In genomic region chr12:48988030-48988649, GRCh38 we compare ENCODE assay signal across 8 cellular contexts. TPM values are rescaled to one million over a fixed set of nuclear protein-coding genes. Genes with fewer than 3 reads are reported as not detected.
DNase-seq lines count a peak whose midpoint lies in the region; ATAC-seq and TF ChIP-seq lines count a peak whose summit lies in the region.

No MANE protein-coding gene starts in this region.

- peaks cover 7% of the 10 kb centered on the region for H3K4me1 Mint-ChIP-seq in activated CD4-positive, alpha-beta T cell treated with anti-CD3 and anti-CD28 coated beads, Interleukin-2, amount 10 ng/mL, durations not matched to agents 24 days and 14 days
- no peaks in the 10 kb centered on the region for H3K4me1 Mint-ChIP-seq in mesothelial cell of epicardium

- no peaks in the 10 kb centered on the region for H3K27me3 ChIP-seq in effector memory CD4-positive, alpha-beta T cell (replicated peaks; ENCODE audit: control insufficient read depth, insufficient read depth, low read length, poor library complexity, severe bottlenecking)

- no peaks in the 10 kb centered on the region for H3K36me3 ChIP-seq in effector memory CD4-positive, alpha-beta T cell (ENCODE audit: control insufficient read depth, insufficient read depth, low read length)

- peak; percentile 59 for ATAC-seq in stimulated activated naive CD8-positive, alpha-beta T cell treated with anti-CD3 and anti-CD28 coated beads, Interleukin-15, Interleukin-2, amounts not matched to agents 100 U/mL and 50 U/mL, for 24 hours
- no peak for ATAC-seq in HG02938 (IDR thresholded peaks at IDR 0.05; ENCODE audit: unreplicated experiment)

- DNase-seq in NOMO-1 (lab: John Stamatoyannopoulos, UW; ENCODE audit: unreplicated experiment in 2 of 2) (peak; percentile 33 to 46), NOMO-1 treated with dmso at 0.1 percent for 144 hours (lab: John Stamatoyannopoulos, UW; ENCODE audit: unreplicated experiment) (no peak), NCI-H128 (lab: John Stamatoyannopoulos, UW; ENCODE audit: unreplicated experiment) (peak; percentile 45), mesothelial cell of epicardium (ENCODE audit: low spot score in 2 of 2, unreplicated experiment in 2 of 2) (peak in 1 of 2 experiments; percentile 73)
- DNase-seq in activated CD4-positive, alpha-beta T cell treated with anti-CD3 and anti-CD28 coated beads, Interleukin-2, amount 10 ng/mL, durations not matched to agents 24 days and 14 days = peak; percentile 93
- peak; percentile 53 to 65 (median 59) for DNase-seq in effector memory CD4-positive, alpha-beta T cell
- peak; percentile 87 for DNase-seq in stimulated activated naive CD8-positive, alpha-beta T cell treated with anti-CD3 and anti-CD28 coated beads, Interleukin-15, Interleukin-2, amounts not matched to agents 100 U/mL and 50 U/mL, for 24 hours

- no peak overlapping the region for H3K4me3 ChIP-seq in effector memory CD4-positive, alpha-beta T cell (ENCODE audit: insufficient read depth, low read depth, low read length, poor library complexity, severe bottlenecking)

- intact Hi-C loops in activated CD4-positive, alpha-beta T cell treated with anti-CD3 and anti-CD28 coated beads, Interleukin-2, amount 10 ng/mL, durations not matched to agents 24 days and 14 days (cut with micrococcal nuclease) = loop anchor here (1.0 to 2.0 kb wide), 2 partner anchors 9 to 15 kb away; no protein-coding TSS in a partner anchor

- no peak overlapping the region for H3K27ac ChIP-seq in effector memory CD4-positive, alpha-beta T cell (ENCODE audit: insufficient read depth, low read length, poor library complexity, severe bottlenecking)

- H3K36me3 Mint-ChIP-seq in activated CD4-positive, alpha-beta T cell treated with anti-CD3 and anti-CD28 coated beads, Interleukin-2, amount 10 ng/mL, durations not matched to agents 24 days and 14 days (ENCODE audit: low read depth) = no peaks in the 10 kb centered on the region
- H3K36me3 Mint-ChIP-seq in mesothelial cell of epicardium = no peaks in the 10 kb centered on the region

- no peak overlapping the region for H3K27ac Mint-ChIP-seq in activated CD4-positive, alpha-beta T cell treated with anti-CD3 and anti-CD28 coated beads, Interleukin-2, amount 10 ng/mL, durations not matched to agents 24 days and 14 days
- no peak overlapping the region for H3K27ac Mint-ChIP-seq in mesothelial cell of epicardium

- H3K4me1 ChIP-seq in effector memory CD4-positive, alpha-beta T cell (ENCODE audit: control insufficient read depth, insufficient read depth, low read length, poor library complexity, severe bottlenecking) = peaks cover 3% of the 10 kb centered on the region

- peak; percentile 86 for TF ChIP-seq CTCF in mesothelial cell of epicardium (IDR thresholded peaks at IDR 0.05; ENCODE audit: unreplicated experiment)

- no peak overlapping the region for H3K4me3 Mint-ChIP-seq in activated CD4-positive, alpha-beta T cell treated with anti-CD3 and anti-CD28 coated beads, Interleukin-2, amount 10 ng/mL, durations not matched to agents 24 days and 14 days
- H3K4me3 Mint-ChIP-seq in mesothelial cell of epicardium = no peak overlapping the region

- H3K9me3 ChIP-seq in effector memory CD4-positive, alpha-beta T cell (ENCODE audit: control insufficient read depth, low read length) = no peaks in the 10 kb centered on the region

- no peaks in the 10 kb centered on the region for H3K9me3 Mint-ChIP-seq in activated CD4-positive, alpha-beta T cell treated with anti-CD3 and anti-CD28 coated beads, Interleukin-2, amount 10 ng/mL, durations not matched to agents 24 days and 14 days
- H3K9me3 Mint-ChIP-seq in mesothelial cell of epicardium = no peaks in the 10 kb centered on the region

- peaks cover 66% of the 10 kb centered on the region for H3K27me3 Mint-ChIP-seq in activated CD4-positive, alpha-beta T cell treated with anti-CD3 and anti-CD28 coated beads, Interleukin-2, amount 10 ng/mL, durations not matched to agents 24 days and 14 days
- H3K27me3 Mint-ChIP-seq in mesothelial cell of epicardium (ENCODE audit: low read depth) = peaks cover 81% of the 10 kb centered on the region

RNA-seq across cellular contexts. Expression of gene WNT1, which starts 10.0 kb away (rescaled TPM):
- total RNA-seq in activated CD4-positive, alpha-beta T cell treated with anti-CD3 and anti-CD28 coated beads, Interleukin-2, amount 10 ng/mL, durations not matched to agents 24 days and 14 days = not detected in 2 replicates
- not detected in 3 replicates for total RNA-seq in mesothelial cell of epicardium

RNA-seq across cellular contexts. Expression of gene DDN, which starts 11.0 kb away (rescaled TPM):
- 1.4 and 1.5 TPM in 2 replicates for total RNA-seq in activated CD4-positive, alpha-beta T cell treated with anti-CD3 and anti-CD28 coated beads, Interleukin-2, amount 10 ng/mL, durations not matched to agents 24 days and 14 days
- total RNA-seq in mesothelial cell of epicardium = 0.27 to 0.36 TPM (median 0.29 TPM) in 3 replicates

RNA-seq across cellular contexts. Expression of gene WNT10B, which starts 16.6 kb away (rescaled TPM):
- total RNA-seq in activated CD4-positive, alpha-beta T cell treated with anti-CD3 and anti-CD28 coated beads, Interleukin-2, amount 10 ng/mL, durations not matched to agents 24 days and 14 days = 0.19 and 0.21 TPM in 2 replicates
- 0.77 to 1.2 TPM (median 0.98 TPM) in 3 replicates for total RNA-seq in mesothelial cell of epicardium

RNA-seq across cellular contexts. Expression of gene PRKAG1, which starts 30.4 kb away (rescaled TPM):
- 75.3 and 89.8 TPM in 2 replicates for total RNA-seq in activated CD4-positive, alpha-beta T cell treated with anti-CD3 and anti-CD28 coated beads, Interleukin-2, amount 10 ng/mL, durations not matched to agents 24 days and 14 days
- total RNA-seq in mesothelial cell of epicardium = 58.7 to 61.8 TPM (median 59.4 TPM) in 3 replicates

RNA-seq across cellular contexts. Expression of gene ARF3, which starts 30.9 kb away (rescaled TPM):
- total RNA-seq in activated CD4-positive, alpha-beta T cell treated with anti-CD3 and anti-CD28 coated beads, Interleukin-2, amount 10 ng/mL, durations not matched to agents 24 days and 14 days = 109 and 112 TPM in 2 replicates
- 123 to 125 TPM (median 125 TPM) in 3 replicates for total RNA-seq in mesothelial cell of epicardium
